In genomic region chr11:121291896-121292502, GRCh38 we compare ENCODE assay signal across 8 cellular contexts. TPM values are rescaled to one million over a fixed set of nuclear protein-coding genes. Genes with fewer than 3 reads are reported as not detected.
DNase-seq lines count a peak whose midpoint lies in the region; ATAC-seq and TF ChIP-seq lines count a peak whose summit lies in the region.

No MANE protein-coding gene starts in this region.

- H3K79me1 ChIP-seq in H9 (ENCODE audit: insufficient read depth, low read depth, low read length, poor library complexity, severe bottlenecking), result no peaks in the 10 kb centered on the region

- no peaks in the 10 kb centered on the region for H3K9me3 ChIP-seq in H9 (ENCODE audit: control insufficient read depth, low read depth, low read length)
- H3K9me3 ChIP-seq in MM.1S (replicated peaks; ENCODE audit: insufficient read depth, low read length), result no peaks in the 10 kb centered on the region

- CTCF ChIA-PET in activated CD4-positive, alpha-beta memory T cell treated with anti-CD3 and anti-CD28 coated beads, Interleukin-2, amount 10 ng/mL, durations not matched to agents 7 days and 5 days (lab: Charles Lee), result interaction anchor here (0.7 to 1.5 kb wide), 6 partner anchors 27 to 358 kb away, joined by 3 to 6 read pairs (median 4); no protein-coding TSS in a partner anchor

- H3K36me3 ChIP-seq in MM.1S (replicated peaks; ENCODE audit: insufficient read depth, low read length), result no peaks in the 10 kb centered on the region

- TF ChIP-seq CTCF in H9 (conservative IDR thresholded peaks at IDR 0.05), result no peak
- TF ChIP-seq CTCF in MM.1S (IDR thresholded peaks at IDR 0.05; ENCODE audit: low read length), result no peak
- TF ChIP-seq CTCF in retinal pigment epithelial cell (conservative IDR thresholded peaks at IDR 0.05; ENCODE audit: low read depth, low read length), result no peak

- WGBS in H9 (ENCODE audit: extremely low coverage, insufficient read length, low lambda C conversion rate), result no CpG with 5 or more reads among the region's 19 CpGs

- H3K56ac ChIP-seq in H9 (ENCODE audit: insufficient read length, low read depth, low read length), result no peak overlapping the region

- no peak overlapping the region for H2AK5ac ChIP-seq in H9 (ENCODE audit: insufficient read length, low read length)

- H3K4ac ChIP-seq in H9 (ENCODE audit: low read depth, low read length), result no peak overlapping the region

- H3K27ac ChIP-seq in H9 (ENCODE audit: insufficient read length, low read depth, low read length) (peak overlapping the region; percentile 67), MM.1S (ENCODE audit: low read length) (peak overlapping the region; percentile 72)

- peaks cover 8% of the 10 kb centered on the region for H3F3A ChIP-seq in MM.1S (ENCODE audit: insufficient read depth, low read length)

- DNase-seq in H9 (peak; percentile 42), MM.1S (no peak), left cardiac atrium (peak; percentile 23), retinal pigment epithelial cell (ENCODE audit: low read depth) (peak; percentile 8), AG08395 (ENCODE audit: low spot score) (no peak), NCI-H1048 (lab: John Stamatoyannopoulos, UW) (no peak)
- no peak for DNase-seq in activated CD4-positive, alpha-beta memory T cell treated with anti-CD3 and anti-CD28 coated beads, Interleukin-2, amount 10 ng/mL, durations not matched to agents 7 days and 5 days

- H3K27me3 ChIP-seq in H9 (ENCODE audit: insufficient read depth, low read length), result no peaks in the 10 kb centered on the region
- peaks cover 3% of the 10 kb centered on the region; the same call in 1 of the 2 replicates for H3K27me3 ChIP-seq in MM.1S (replicated peaks; ENCODE audit: insufficient read depth, low read length)

- no peak overlapping the region for H3K23ac ChIP-seq in H9 (ENCODE audit: insufficient read length, low read depth, low read length)

- peak overlapping the region; percentile 87 to 96 for H3K4me3 Mint-ChIP-seq in H9
- peak overlapping the region; percentile 87 for H3K4me3 Mint-ChIP-seq in activated CD4-positive, alpha-beta memory T cell treated with anti-CD3 and anti-CD28 coated beads, Interleukin-2, amount 10 ng/mL, durations not matched to agents 7 days and 5 days

- no peak overlapping the region for H2BK5ac ChIP-seq in H9 (ENCODE audit: insufficient read length, low read length)

- no peak overlapping the region for H2BK20ac ChIP-seq in H9 (ENCODE audit: low read depth, low read length, poor library complexity, severe bottlenecking)

- POLR2A ChIA-PET in activated CD4-positive, alpha-beta memory T cell treated with anti-CD3 and anti-CD28 coated beads, Interleukin-2, amount 10 ng/mL, durations not matched to agents 7 days and 5 days (lab: Charles Lee), result interaction anchor here (0.6 to 1.5 kb wide), 16 partner anchors 9 to 268 kb away, joined by 3 to 6 read pairs (median 3); partner anchors contain the start of genes SORL1, SORL1-AS1 and TBCEL

- H3K4me1 Mint-ChIP-seq in H9, result peaks cover 34 to 39% of the 10 kb centered on the region in 2 experiments
- peaks cover 36% of the 10 kb centered on the region for H3K4me1 Mint-ChIP-seq in activated CD4-positive, alpha-beta memory T cell treated with anti-CD3 and anti-CD28 coated beads, Interleukin-2, amount 10 ng/mL, durations not matched to agents 7 days and 5 days

- H3K4me1 ChIP-seq in H9 (ENCODE audit: insufficient read depth, low read length) (peaks cover 8% of the 10 kb centered on the region; the same call in 1 of the 2 replicates), MM.1S (ENCODE audit: low read length) (0 out of 2 replicates have a peak, but pooled peaks cover 2% of the 10 kb centered on the region)

- H4K8ac ChIP-seq in H9 (replicated peaks; ENCODE audit: insufficient read length, low read depth, low read length), result no peak overlapping the region

- no peak overlapping the region for H3K14ac ChIP-seq in H9 (ENCODE audit: insufficient read depth, low read length)

- H3K23me2 ChIP-seq in H9 (ENCODE audit: insufficient read length, low read depth, low read length, poor library complexity, severe bottlenecking), result peaks cover 5% of the 10 kb centered on the region

- H3T11ph ChIP-seq in H9 (ENCODE audit: low read length), result no peak overlapping the region

- H3K9ac ChIP-seq in H9 (ENCODE audit: extremely low read depth, insufficient read length, low read length), result peak overlapping the region; percentile 74
- H3K9ac ChIP-seq in MM.1S (ENCODE audit: low read length), result peak overlapping the region; percentile 76

- H2BK15ac ChIP-seq in H9 (ENCODE audit: low read depth, low read length), result no peak overlapping the region

- intact Hi-C loops in left cardiac atrium (cut with DNase I), result no loop called here

- H3K9me2 ChIP-seq in MM.1S (replicated peaks; ENCODE audit: insufficient read depth, low read length), result no peaks in the 10 kb centered on the region

- ATAC-seq in GM18499 (IDR thresholded peaks at IDR 0.05; ENCODE audit: insufficient read depth, unreplicated experiment) (peak; percentile 23), left cardiac atrium (peak; percentile 4 to 7)

- H4K91ac ChIP-seq in H9 (ENCODE audit: insufficient read length, low read depth, low read length), result no peak overlapping the region

- H2AFZ ChIP-seq in H9 (ENCODE audit: low read length), result peak overlapping the region; percentile 88
- H2AFZ ChIP-seq in MM.1S (ENCODE audit: low read length), result peak overlapping the region; percentile 97

- H3K4me3 ChIP-seq in MM.1S (ENCODE audit: low read length), result peak overlapping the region; percentile 90
- peak overlapping the region; percentile 65 for H3K4me3 ChIP-seq in retinal pigment epithelial cell (ENCODE audit: low read length)

- H3K36me3 Mint-ChIP-seq in H9 (ENCODE audit: insufficient read depth in 1 of 3, low read depth in 3 of 3), result peaks cover 0 to 11% (median 9%) of the 10 kb centered on the region in 3 experiments; a peak in 5 of 7 replicates
- H3K36me3 Mint-ChIP-seq in activated CD4-positive, alpha-beta memory T cell treated with anti-CD3 and anti-CD28 coated beads, Interleukin-2, amount 10 ng/mL, durations not matched to agents 7 days and 5 days (ENCODE audit: low read depth), result peaks cover 25% of the 10 kb centered on the region

- peaks cover 36% of the 10 kb centered on the region; the same call in 1 of the 2 replicates for H3K79me2 ChIP-seq in H9 (ENCODE audit: insufficient read depth, low read length)
- peaks cover 17% of the 10 kb centered on the region; the same call in 1 of the 2 replicates for H3K79me2 ChIP-seq in MM.1S (ENCODE audit: low read length)

- H3K27ac Mint-ChIP-seq in H9, result peak overlapping the region; percentile 96 to 99 (median 99)
- H3K27ac Mint-ChIP-seq in activated CD4-positive, alpha-beta memory T cell treated with anti-CD3 and anti-CD28 coated beads, Interleukin-2, amount 10 ng/mL, durations not matched to agents 7 days and 5 days, result peak overlapping the region; percentile 84

- H2BK120ac ChIP-seq in H9 (ENCODE audit: low read depth, low read length, poor library complexity, severe bottlenecking), result no peak overlapping the region

- no peak overlapping the region for H2BK12ac ChIP-seq in H9 (ENCODE audit: insufficient read length, low read depth, low read length)

- no peaks in the 10 kb centered on the region; the same call in 1 of the 2 replicates for H3K27me3 Mint-ChIP-seq in H9 (ENCODE audit: low read depth)
- peaks cover 4% of the 10 kb centered on the region for H3K27me3 Mint-ChIP-seq in activated CD4-positive, alpha-beta memory T cell treated with anti-CD3 and anti-CD28 coated beads, Interleukin-2, amount 10 ng/mL, durations not matched to agents 7 days and 5 days

- peaks cover 0 to 3% of the 10 kb centered on the region in 2 experiments; a peak in 2 of 5 replicates for H3K9me3 Mint-ChIP-seq in H9
- H3K9me3 Mint-ChIP-seq in activated CD4-positive, alpha-beta memory T cell treated with anti-CD3 and anti-CD28 coated beads, Interleukin-2, amount 10 ng/mL, durations not matched to agents 7 days and 5 days, result peaks cover 5% of the 10 kb centered on the region

- H4K5ac ChIP-seq in H9 (ENCODE audit: insufficient read length, low read depth, low read length), result no peak overlapping the region

- peak overlapping the region; percentile 92 for H3K4me2 ChIP-seq in H9 (ENCODE audit: insufficient read depth, insufficient read length, low read length)
- H3K4me2 ChIP-seq in MM.1S (ENCODE audit: low read depth, low read length), result peak overlapping the region; percentile 72

- H4K20me1 ChIP-seq in H9 (ENCODE audit: control insufficient read depth, insufficient read depth, insufficient read length), result no peaks in the 10 kb centered on the region
- H4K20me1 ChIP-seq in MM.1S (ENCODE audit: insufficient read depth, low read length), result no peaks in the 10 kb centered on the region

- peak overlapping the region; percentile 34 for H3K18ac ChIP-seq in H9 (ENCODE audit: insufficient read length, low read depth, low read length)

RNA-seq across cellular contexts. Expression of gene SC5D, which starts 0.6 kb away (rescaled TPM):
- total RNA-seq in H9 (2021) (90.4 and 92.0 TPM in 2 replicates), left cardiac atrium (10 to 100 TPM; 26.2 to 29.5 TPM)
- total RNA-seq in activated CD4-positive, alpha-beta memory T cell treated with anti-CD3 and anti-CD28 coated beads, Interleukin-2, amount 10 ng/mL, durations not matched to agents 7 days and 5 days, result 10 to 100 TPM; 28.5 to 29.4 TPM

Comparison
In these comparisons a context has a peak if more than half of its experiments do, and no peak if none do; other contexts are left out.
1. DNase-seq: peak in H9 (single experiment), left cardiac atrium (single experiment) and retinal pigment epithelial cell (single experiment); none in MM.1S (single experiment), activated CD4-positive, alpha-beta memory T cell treated with anti-CD3 and anti-CD28 coated beads, Interleukin-2, amount 10 ng/mL, durations not matched to agents 7 days and 5 days (single experiment), AG08395 (single experiment) and NCI-H1048 (single experiment).